Comparison of ENCODE assay signal across 2 cellular contexts in the genomic region with DNA sequence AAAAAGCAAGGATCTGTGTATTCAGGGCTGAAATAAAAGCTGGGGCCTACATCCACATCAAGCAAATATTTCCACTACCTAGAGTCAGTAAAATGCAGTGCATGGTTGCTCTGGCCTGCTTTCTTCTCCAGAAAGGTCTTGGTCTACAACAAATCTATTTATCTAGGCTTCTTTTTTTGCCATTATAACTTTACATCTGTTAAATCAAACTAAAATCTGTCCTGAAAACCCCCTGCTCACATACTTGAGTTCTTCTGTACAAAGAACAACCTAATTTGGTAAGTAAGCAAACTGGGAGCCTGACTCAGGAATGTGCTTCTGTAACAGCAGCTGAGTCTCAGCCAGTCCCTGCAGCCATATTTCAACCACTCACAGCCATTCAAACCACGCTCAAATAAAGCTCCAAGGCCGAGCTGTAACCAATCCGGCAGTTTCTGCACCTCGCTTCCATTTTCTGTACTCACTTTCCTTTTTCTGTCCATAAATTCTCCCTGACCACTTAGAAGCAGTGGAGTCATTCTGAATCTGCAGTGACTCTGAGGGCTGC.
TF ChIP-seq lines count a peak whose summit lies in the region.

No MANE protein-coding gene starts in this region.

TF ChIP-seq in IMR-90, 13 proteins besides CTCF, POLR2A, EP300 and RAD21:
- TF ChIP-seq, protein P1, sequence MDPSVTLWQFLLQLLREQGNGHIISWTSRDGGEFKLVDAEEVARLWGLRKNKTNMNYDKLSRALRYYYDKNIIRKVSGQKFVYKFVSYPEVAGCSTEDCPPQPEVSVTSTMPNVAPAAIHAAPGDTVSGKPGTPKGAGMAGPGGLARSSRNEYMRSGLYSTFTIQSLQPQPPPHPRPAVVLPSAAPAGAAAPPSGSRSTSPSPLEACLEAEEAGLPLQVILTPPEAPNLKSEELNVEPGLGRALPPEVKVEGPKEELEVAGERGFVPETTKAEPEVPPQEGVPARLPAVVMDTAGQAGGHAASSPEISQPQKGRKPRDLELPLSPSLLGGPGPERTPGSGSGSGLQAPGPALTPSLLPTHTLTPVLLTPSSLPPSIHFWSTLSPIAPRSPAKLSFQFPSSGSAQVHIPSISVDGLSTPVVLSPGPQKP (IDR thresholded peaks at IDR 0.05; ENCODE audit: borderline replicate concordance, low read depth, low read length), result no peak
- TF ChIP-seq MXI1 (IDR thresholded peaks at IDR 0.05; ENCODE audit: borderline replicate concordance, low read depth, low read length) (no peak), MAZ (IDR thresholded peaks at IDR 0.05; ENCODE audit: borderline replicate concordance, low read depth, low read length) (no peak), MAFK (IDR thresholded peaks at IDR 0.05; ENCODE audit: low read depth, low read length) (no peak), NFE2L2 (IDR thresholded peaks at IDR 0.05; ENCODE audit: low read depth, low read length) (no peak), CHD1 (IDR thresholded peaks at IDR 0.05; ENCODE audit: low read depth, low read length) (no peak), RCOR1 (IDR thresholded peaks at IDR 0.05; ENCODE audit: insufficient replicate concordance, low read length) (no peak), RFX5 (IDR thresholded peaks at IDR 0.05; ENCODE audit: low read depth, low read length) (no peak), FOS (IDR thresholded peaks at IDR 0.05; ENCODE audit: low read depth, low read length) (no peak), CEBPB (IDR thresholded peaks at IDR 0.05; ENCODE audit: low read depth, low read length) (no peak), BHLHE40 (IDR thresholded peaks at IDR 0.05; ENCODE audit: low read depth, low read length) (no peak), SMC3 (IDR thresholded peaks at IDR 0.05; ENCODE audit: low read depth, low read length) (no peak)
- TF ChIP-seq, protein P2, sequence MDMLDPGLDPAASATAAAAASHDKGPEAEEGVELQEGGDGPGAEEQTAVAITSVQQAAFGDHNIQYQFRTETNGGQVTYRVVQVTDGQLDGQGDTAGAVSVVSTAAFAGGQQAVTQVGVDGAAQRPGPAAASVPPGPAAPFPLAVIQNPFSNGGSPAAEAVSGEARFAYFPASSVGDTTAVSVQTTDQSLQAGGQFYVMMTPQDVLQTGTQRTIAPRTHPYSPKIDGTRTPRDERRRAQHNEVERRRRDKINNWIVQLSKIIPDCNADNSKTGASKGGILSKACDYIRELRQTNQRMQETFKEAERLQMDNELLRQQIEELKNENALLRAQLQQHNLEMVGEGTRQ (IDR thresholded peaks at IDR 0.05; ENCODE audit: low read depth, low read length), result no peak

TF ChIP-seq in HEK293T, 16 proteins besides CTCF, POLR2A, EP300 and RAD21 (continued from another document):
- TF ChIP-seq LEF1 (IDR thresholded peaks at IDR 0.05; ENCODE audit: borderline replicate concordance) (no peak), SP1 (IDR thresholded peaks at IDR 0.05) (no peak), HDGF (IDR thresholded peaks at IDR 0.05; ENCODE audit: borderline replicate concordance) (no peak), BHLHE40 (IDR thresholded peaks at IDR 0.05; ENCODE audit: borderline replicate concordance) (no peak), L3MBTL2 (conservative IDR thresholded peaks at IDR 0.05) (no peak), NFRKB (IDR thresholded peaks at IDR 0.05) (no peak), CTBP1 (IDR thresholded peaks at IDR 0.05; ENCODE audit: borderline replicate concordance) (no peak), TARDBP (IDR thresholded peaks at IDR 0.05) (no peak), SUZ12 (IDR thresholded peaks at IDR 0.05) (no peak), ELF4 (IDR thresholded peaks at IDR 0.05) (no peak), FOXM1 (IDR thresholded peaks at IDR 0.05; ENCODE audit: borderline replicate concordance) (no peak), ZNF384 (IDR thresholded peaks at IDR 0.05) (no peak), FOXA1 (IDR thresholded peaks at IDR 0.05) (no peak)
- TF ChIP-seq, protein P3, sequence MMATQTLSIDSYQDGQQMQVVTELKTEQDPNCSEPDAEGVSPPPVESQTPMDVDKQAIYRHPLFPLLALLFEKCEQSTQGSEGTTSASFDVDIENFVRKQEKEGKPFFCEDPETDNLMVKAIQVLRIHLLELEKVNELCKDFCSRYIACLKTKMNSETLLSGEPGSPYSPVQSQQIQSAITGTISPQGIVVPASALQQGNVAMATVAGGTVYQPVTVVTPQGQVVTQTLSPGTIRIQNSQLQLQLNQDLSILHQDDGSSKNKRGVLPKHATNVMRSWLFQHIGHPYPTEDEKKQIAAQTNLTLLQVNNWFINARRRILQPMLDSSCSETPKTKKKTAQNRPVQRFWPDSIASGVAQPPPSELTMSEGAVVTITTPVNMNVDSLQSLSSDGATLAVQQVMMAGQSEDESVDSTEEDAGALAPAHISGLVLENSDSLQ (IDR thresholded peaks at IDR 0.05), result no peak
